In the genomic region with DNA sequence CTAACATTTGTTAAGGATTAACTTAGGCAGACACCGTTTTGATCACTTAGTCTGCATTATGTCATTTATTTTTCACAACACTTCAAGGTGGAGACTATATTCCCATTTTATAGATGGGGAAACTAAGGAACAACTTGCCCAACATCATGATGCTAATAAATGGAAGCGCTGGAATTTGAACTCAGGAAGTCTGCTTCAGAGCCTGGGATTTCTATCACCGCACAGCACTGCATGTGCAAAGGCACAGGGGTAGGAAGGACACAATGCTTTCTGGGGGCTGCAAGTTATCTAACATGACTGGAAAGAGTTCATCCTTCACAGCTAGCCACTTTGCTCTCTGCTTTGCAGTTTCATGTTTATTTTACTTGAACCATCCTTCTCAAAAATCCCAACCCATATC, we compare ENCODE assay signal across 22 cellular contexts.
A peak's percentile ranks its signal among the peaks of the same experiment; 100 is the strongest.
DNase-seq lines count a peak whose midpoint lies in the region; ATAC-seq, FAIRE-seq and TF ChIP-seq lines count a peak whose summit lies in the region.
"Had no signal": no experiment of that assay in that cellular context is flagged by ENCODE, and none has a peak within 500 bp of the region (broad histone marks: within the 10 kb centered on the region; RNA-seq: fewer than 3 reads in every experiment).

No MANE protein-coding gene starts in this region.

- peak overlapping the region; percentile 51 for H3K27ac Mint-ChIP-seq in activated naive CD4-positive, alpha-beta T cell treated with anti-CD3 and anti-CD28 coated beads, Interleukin-2, amount 50 U/mL, for 24 hours
- no peak overlapping the region for H3K27ac Mint-ChIP-seq in H9
- H3K27ac Mint-ChIP-seq in CD4-positive, alpha-beta T cell, result no peak overlapping the region
- H3K27ac Mint-ChIP-seq: B cell, GM23338 had no signal

- no peak overlapping the region for H2BK120ac ChIP-seq in H9 (ENCODE audit: low read depth, low read length, poor library complexity, severe bottlenecking)

- POLR2A ChIA-PET in HEK293 (lab: Yijun Ruan, JAX), result no interaction called here
- POLR2A ChIA-PET in K562 (lab: Yijun Ruan, JAX), result interaction anchor here (1.0 to 2.1 kb wide), 4 partner anchors 10 to 64 kb away, joined by 3 to 7 read pairs (median 4); no protein-coding TSS in a partner anchor
- POLR2A ChIA-PET in CD4-positive, alpha-beta T cell (lab: Charles Lee), result no interaction called here

- DNase-seq in activated naive CD4-positive, alpha-beta T cell treated with Interleukin-2 at 50 U/mL for 16 hours, result no peak
- DNase-seq in K562 (ENCODE audit: extremely low read depth in 1 of 4, low spot score in 3 of 4) (no peak), H9 (no peak)
- DNase-seq in CD4-positive, alpha-beta T cell, result no peak
- DNase-seq: CD4-positive, CD25-positive, alpha-beta regulatory T cell; CD8-positive, alpha-beta memory T cell; DMS 273 treated with DMSO at 0.1 percent for 48 hours; DMS79; EL; GDM1 had no signal

- intact Hi-C loops in K562 (cut with micrococcal nuclease), result no loop called here
- intact Hi-C loops in CD4-positive, alpha-beta T cell (cut with DNase I, micrococcal nuclease), result no loop called here

- 85% methylated on average over 3 of the region's 3 CpGs for WGBS in K562 (ENCODE audit: insufficient coverage, low coverage, missing lambda C conversion rate)
- WGBS in H9 (ENCODE audit: extremely low coverage, insufficient read length, low lambda C conversion rate), result no CpG with 5 or more reads among the region's 3 CpGs

- H4K5ac ChIP-seq in H9 (ENCODE audit: insufficient read length, low read depth, low read length), result no peak overlapping the region

- no peaks in the 10 kb centered on the region for H3K23me2 ChIP-seq in H9 (ENCODE audit: insufficient read length, low read depth, low read length, poor library complexity, severe bottlenecking)

- H3K4me1 ChIP-seq in HEK293 (ENCODE audit: control insufficient read depth, insufficient read depth, low read length) (no peaks in the 10 kb centered on the region), K562 (replicated peaks in 1 of 2; ENCODE audit: control insufficient read depth in 2 of 2, insufficient read depth in 2 of 2, low read length in 2 of 2) (peaks cover 7 to 15% of the 10 kb centered on the region in 2 experiments; a peak in 3 of 5 replicates), H9 (ENCODE audit: insufficient read depth, low read length) (no peaks in the 10 kb centered on the region)
- H3K4me1 ChIP-seq: BLaER1, HAP-1 had no signal

- no peak overlapping the region for H2BK20ac ChIP-seq in H9 (ENCODE audit: low read depth, low read length, poor library complexity, severe bottlenecking)

- H3K9me3 ChIP-seq in HEK293 (ENCODE audit: control insufficient read depth, insufficient read depth, low read depth, low read length), result no peaks in the 10 kb centered on the region
- H3K9me3 ChIP-seq in K562 (replicated peaks; ENCODE audit: control insufficient read depth, insufficient read depth, low read depth, low read length), result no peaks in the 10 kb centered on the region
- H3K9me3 ChIP-seq in H9 (ENCODE audit: control insufficient read depth, low read depth, low read length), result no peaks in the 10 kb centered on the region
- no peaks in the 10 kb centered on the region for H3K9me3 ChIP-seq in CD4-positive, alpha-beta T cell (ENCODE audit: control insufficient read depth, low read length)
- H3K9me3 ChIP-seq: BLaER1, HAP-1 had no signal

- no peaks in the 10 kb centered on the region for H3K4me1 Mint-ChIP-seq in activated naive CD4-positive, alpha-beta T cell treated with anti-CD3 and anti-CD28 coated beads, Interleukin-2, amount 50 U/mL, for 24 hours
- no peaks in the 10 kb centered on the region for H3K4me1 Mint-ChIP-seq in H9
- no peaks in the 10 kb centered on the region for H3K4me1 Mint-ChIP-seq in CD4-positive, alpha-beta T cell (ENCODE audit: low read depth)
- H3K4me1 Mint-ChIP-seq: B cell; CD8-positive, alpha-beta memory T cell; GM23338 had no signal

- H3K9ac ChIP-seq in K562 (ENCODE audit: insufficient read depth in 1 of 2, low read depth in 2 of 2, low read length in 2 of 2) (no peak overlapping the region), H9 (ENCODE audit: extremely low read depth, insufficient read length, low read length) (no peak overlapping the region)
- H3K9ac ChIP-seq: BLaER1 had no signal

- no peak overlapping the region for H2BK5ac ChIP-seq in H9 (ENCODE audit: insufficient read length, low read length)

- H3K4ac ChIP-seq in H9 (ENCODE audit: low read depth, low read length), result no peak overlapping the region

- H3K79me2 ChIP-seq in K562 (ENCODE audit: control insufficient read depth, insufficient read depth, low read length) (no peaks in the 10 kb centered on the region), H9 (ENCODE audit: insufficient read depth, low read length) (no peaks in the 10 kb centered on the region)

- TF ChIP-seq CTCF in HEK293 (tag by site-specific recombination; IDR thresholded peaks at IDR 0.05) (no peak), K562 (IDR thresholded peaks at IDR 0.05 in 2 of 3, conservative IDR thresholded peaks at IDR 0.05 in 1 of 3; ENCODE audit: insufficient read depth in 2 of 3, low read depth in 1 of 3, low read length in 3 of 3) (no peak), H9 (conservative IDR thresholded peaks at IDR 0.05) (no peak)
- no peak for TF ChIP-seq CTCF in CD4-positive, alpha-beta T cell (IDR thresholded peaks at IDR 0.05)

- FAIRE-seq in K562 (lab: Jason Lieb, UNC), result no peak
- FAIRE-seq: A204.1, D721Med, GM12878, GM19239 had no signal

- H3K27ac ChIP-seq in HEK293 (ENCODE audit: extremely low read depth, low read depth, low read length) (no peak overlapping the region), K562 (ENCODE audit: extremely low read depth, low read depth, low read length) (no peak overlapping the region), H9 (ENCODE audit: insufficient read length, low read depth, low read length) (no peak overlapping the region)
- no peak overlapping the region for H3K27ac ChIP-seq in CD4-positive, alpha-beta T cell (ENCODE audit: low read depth, low read length)
- H3K27ac ChIP-seq: 22Rv1, BLaER1, C4-2B had no signal

- H3K27me3 ChIP-seq in K562 (ENCODE audit: control insufficient read depth in 2 of 2, insufficient read depth in 2 of 2, low read length in 2 of 2), result no peaks in the 10 kb centered on the region
- H3K27me3 ChIP-seq in H9 (ENCODE audit: insufficient read depth, low read length), result no peaks in the 10 kb centered on the region
- H3K27me3 ChIP-seq in CD4-positive, alpha-beta T cell (ENCODE audit: control insufficient read depth, insufficient read depth, low read length), result no peaks in the 10 kb centered on the region
- H3K27me3 ChIP-seq: BLaER1 had no signal

- no peaks in the 10 kb centered on the region for H3K9me3 Mint-ChIP-seq in activated naive CD4-positive, alpha-beta T cell treated with anti-CD3 and anti-CD28 coated beads, Interleukin-2, amount 50 U/mL, for 24 hours
- H3K9me3 Mint-ChIP-seq in H9, result no peaks in the 10 kb centered on the region
- no peaks in the 10 kb centered on the region for H3K9me3 Mint-ChIP-seq in CD4-positive, alpha-beta T cell
- H3K9me3 Mint-ChIP-seq: CD4-positive, CD25-positive, alpha-beta regulatory T cell; CD8-positive, alpha-beta memory T cell; GM23338 had no signal

- H4K20me1 ChIP-seq in K562 (replicated peaks; ENCODE audit: control insufficient read depth, insufficient read depth, low read length) (peaks cover 7% of the 10 kb centered on the region), H9 (ENCODE audit: control insufficient read depth, insufficient read depth, insufficient read length) (no peaks in the 10 kb centered on the region)

- H3K36me3 Mint-ChIP-seq in activated naive CD4-positive, alpha-beta T cell treated with anti-CD3 and anti-CD28 coated beads, Interleukin-2, amount 50 U/mL, for 24 hours, result peaks cover 21% of the 10 kb centered on the region
- H3K36me3 Mint-ChIP-seq in H9 (ENCODE audit: insufficient read depth in 1 of 3, low read depth in 3 of 3), result peaks cover 52 to 99% (median 94%) of the 10 kb centered on the region in 3 experiments; a peak in 6 of 7 replicates
- H3K36me3 Mint-ChIP-seq in CD4-positive, alpha-beta T cell (ENCODE audit: low read depth), result peaks cover 99% of the 10 kb centered on the region

- no peak for ATAC-seq in K562
- no peak for ATAC-seq in CD4-positive, alpha-beta T cell (ENCODE audit: poor library complexity)
- ATAC-seq: GM12878, GM23338 had no signal

- H4K8ac ChIP-seq in H9 (replicated peaks; ENCODE audit: insufficient read length, low read depth, low read length), result no peak overlapping the region

- H3K23ac ChIP-seq in H9 (ENCODE audit: insufficient read length, low read depth, low read length), result no peak overlapping the region

- H3K4me2 ChIP-seq in K562 (ENCODE audit: insufficient read depth, low read length) (no peak overlapping the region), H9 (ENCODE audit: insufficient read depth, insufficient read length, low read length) (no peak overlapping the region)
- H3K4me2 ChIP-seq: BLaER1, GM23338 had no signal

- CTCF ChIA-PET in HEK293 (lab: Yijun Ruan, JAX) (interaction anchor here (0.7 to 3.2 kb wide), 5 partner anchors 13 to 553 kb away, joined by 3 to 12 read pairs (median 5); no protein-coding TSS in a partner anchor), K562 (lab: Yijun Ruan, JAX; ENCODE audit: low intra/inter-chr PET ratio) (no interaction called here)
- CTCF ChIA-PET in CD4-positive, alpha-beta T cell (lab: Charles Lee), result interaction anchor here (1.2 kb wide), 1 partner anchor 202 kb away, joined by 3 read pairs; no protein-coding TSS in a partner anchor

- no peak overlapping the region for H3K4me3 Mint-ChIP-seq in activated naive CD4-positive, alpha-beta T cell treated with anti-CD3 and anti-CD28 coated beads, Interleukin-2, amount 50 U/mL, for 24 hours
- no peak overlapping the region for H3K4me3 Mint-ChIP-seq in H9
- H3K4me3 Mint-ChIP-seq in CD4-positive, alpha-beta T cell, result no peak overlapping the region
- H3K4me3 Mint-ChIP-seq: B cell; CD4-positive, CD25-positive, alpha-beta regulatory T cell; CD8-positive, alpha-beta memory T cell; GM23338 had no signal

- no peak for TF ChIP-seq RAD21 in K562 (CRISPR knock-in tag; conservative IDR thresholded peaks at IDR 0.05 in 1 of 2, IDR thresholded peaks at IDR 0.05 in 1 of 2)

- no TSS peak for BruUV-seq in K562 (replicated peaks; lab: Mats Ljungman, UMichigan)

- H2BK15ac ChIP-seq in H9 (ENCODE audit: low read depth, low read length), result no peak overlapping the region

- H3K4me3 ChIP-seq in HEK293 (ENCODE audit: low read depth, low read length) (no peak overlapping the region), K562 (no peak overlapping the region)
- H3K4me3 ChIP-seq: BLaER1, GM12878, GM23338, HAP-1 had no signal

- H2AFZ ChIP-seq in K562 (ENCODE audit: low read depth, low read length) (no peak overlapping the region), H9 (ENCODE audit: low read length) (no peak overlapping the region)
- H2AFZ ChIP-seq: GM23338 had no signal

- in situ Hi-C loops in K562 (cut with MboI), result no loop called here

- H3K18ac ChIP-seq in H9 (ENCODE audit: insufficient read length, low read depth, low read length), result no peak overlapping the region

- H3T11ph ChIP-seq in H9 (ENCODE audit: low read length), result no peak overlapping the region

- no peak overlapping the region for H2BK12ac ChIP-seq in H9 (ENCODE audit: insufficient read length, low read depth, low read length)

- no peak overlapping the region for H3K14ac ChIP-seq in H9 (ENCODE audit: insufficient read depth, low read length)

- H3K9me1 ChIP-seq in K562 (ENCODE audit: control insufficient read depth, insufficient read depth, low read length), result peaks cover 5% of the 10 kb centered on the region

- no peak overlapping the region for H4K91ac ChIP-seq in H9 (ENCODE audit: insufficient read length, low read depth, low read length)

- H2AK5ac ChIP-seq in H9 (ENCODE audit: insufficient read length, low read length), result no peak overlapping the region

- TF ChIP-seq POLR2A in K562 (conservative IDR thresholded peaks at IDR 0.05), result no peak

- no peaks in the 10 kb centered on the region for H3K27me3 Mint-ChIP-seq in activated naive CD4-positive, alpha-beta T cell treated with anti-CD3 and anti-CD28 coated beads, Interleukin-2, amount 50 U/mL, for 24 hours
- H3K27me3 Mint-ChIP-seq in H9 (ENCODE audit: low read depth), result no peaks in the 10 kb centered on the region; the same call in 1 of the 2 replicates
- H3K27me3 Mint-ChIP-seq in CD4-positive, alpha-beta T cell, result no peaks in the 10 kb centered on the region
- H3K27me3 Mint-ChIP-seq: B cell; CD4-positive, CD25-positive, alpha-beta regulatory T cell had no signal

- no peak overlapping the region for H3K56ac ChIP-seq in H9 (ENCODE audit: insufficient read length, low read depth, low read length)

- H3K36me3 ChIP-seq in HEK293 (ENCODE audit: control insufficient read depth in 2 of 2, insufficient read depth in 1 of 2, low read length in 2 of 2) (peaks cover 61 to 100% of the 10 kb centered on the region in 2 experiments), K562 (ENCODE audit: control insufficient read depth, insufficient read depth, low read length) (peaks cover 100% of the 10 kb centered on the region)

- no peak for TF ChIP-seq EP300 in K562 (IDR thresholded peaks at IDR 0.05; ENCODE audit: low read length)

- H3K79me1 ChIP-seq in H9 (ENCODE audit: insufficient read depth, low read depth, low read length, poor library complexity, severe bottlenecking), result no peaks in the 10 kb centered on the region
